Comparison of ENCODE assay signal across 15 cellular contexts in the genomic region with DNA sequence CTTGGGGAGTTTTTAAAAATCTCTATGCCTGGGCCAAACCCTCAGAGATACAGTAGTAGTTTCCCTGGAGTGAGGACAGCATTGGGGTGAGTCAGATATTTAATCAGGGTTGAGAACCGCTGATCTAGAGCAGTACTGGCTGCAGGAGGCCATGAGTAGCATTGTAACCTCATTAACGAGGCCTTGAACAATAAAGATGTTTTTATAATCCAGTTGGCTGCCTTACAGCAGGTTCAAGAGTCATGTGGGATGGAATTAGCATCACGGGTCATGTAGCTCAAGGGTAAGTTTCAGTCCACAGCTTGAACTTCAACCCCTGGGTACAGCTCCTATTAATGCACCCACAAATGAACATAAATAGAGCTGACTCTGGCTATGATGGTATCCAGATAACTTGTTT. TPM values are rescaled to one million over a fixed set of nuclear protein-coding genes. Genes with fewer than 3 reads are reported as not detected.
DNase-seq lines count a peak whose midpoint lies in the region; TF ChIP-seq lines count a peak whose summit lies in the region.
"Had no signal": no experiment of that assay in that cellular context is flagged by ENCODE, and none has a peak within 500 bp of the region (broad histone marks: within the 10 kb centered on the region; RNA-seq: fewer than 3 reads in every experiment).

No MANE protein-coding gene starts in this region.

- H3K4me3 ChIP-seq in mammary epithelial cell (replicated peaks in 1 of 3; ENCODE audit: insufficient read depth in 1 of 3, low read depth in 2 of 3, low read length in 3 of 3) (no peak overlapping the region), breast epithelium (no peak overlapping the region), spleen (no peak overlapping the region), A673 (ENCODE audit: low read depth, low read length, poor library complexity, severe bottlenecking) (no peak overlapping the region)
- H3K4me3 ChIP-seq: SJCRH30 had no signal

- H3K36me3 ChIP-seq in mammary epithelial cell (ENCODE audit: insufficient read depth, low read length) (no peaks in the 10 kb centered on the region), breast epithelium (no peaks in the 10 kb centered on the region), spleen (peaks cover 0 to 9% (median 0%) of the 10 kb centered on the region in 6 donors), A673 (ENCODE audit: insufficient read depth, low read length, poor library complexity, severe bottlenecking) (no peaks in the 10 kb centered on the region)
- H3K36me3 ChIP-seq: SJCRH30 had no signal

- in situ Hi-C loops in mammary epithelial cell (cut with MboI; ENCODE audit: low sequenced_read_pairs in 2 of 2): no loop called here

- dilution Hi-C loops in mammary epithelial cell (cut with HindIII; ENCODE audit: low sequenced_read_pairs): no loop called here

- peaks cover 54% of the 10 kb centered on the region for H3K79me2 ChIP-seq in mammary epithelial cell (ENCODE audit: insufficient read depth, low read length)

- BruUV-seq in mammary epithelial cell (replicated peaks; lab: Mats Ljungman, UMichigan): no TSS peak
- BruUV-seq in A673 (replicated peaks; lab: Mats Ljungman, UMichigan): no TSS peak

- H3K27ac ChIP-seq in mammary epithelial cell (ENCODE audit: insufficient read depth, low read depth, low read length) (no peak overlapping the region), breast epithelium (peak overlapping the region in 1 of 2 donors; percentile 32), spleen (peak overlapping the region in 6 of 8 donors; percentile 7 to 41 (median 28)), A673 (ENCODE audit: low read depth, low read length, poor library complexity, severe bottlenecking) (no peak overlapping the region)
- H3K27ac ChIP-seq: SJCRH30 had no signal

- TF ChIP-seq POLR2A in breast epithelium (IDR thresholded peaks at IDR 0.05) (no peak), spleen (IDR thresholded peaks at IDR 0.05) (no peak)

- no peaks in the 10 kb centered on the region for H4K20me1 ChIP-seq in mammary epithelial cell (ENCODE audit: insufficient read depth, low read length)

- H3K4me1 ChIP-seq in mammary epithelial cell (ENCODE audit: insufficient read depth, low read length) (peaks cover 10% of the 10 kb centered on the region), breast epithelium (peaks cover 0 to 10% of the 10 kb centered on the region in 2 donors), spleen (peaks cover 16 to 80% (median 34%) of the 10 kb centered on the region in 6 donors), A673 (ENCODE audit: insufficient read depth, low read length, poor library complexity, severe bottlenecking) (no peaks in the 10 kb centered on the region)

- WGBS in mammary epithelial cell (ENCODE audit: low coverage, missing lambda C conversion rate): 97% methylated on average over 3 of the region's 3 CpGs
- 69 to 79% (median 74%) methylated on average over 3 of the region's 3 CpGs for WGBS in spleen, 5 donors

- H3K9ac ChIP-seq in mammary epithelial cell (ENCODE audit: insufficient read depth, low read length): no peak overlapping the region

- DNase-seq in mammary epithelial cell (peak; percentile 32), breast epithelium (ENCODE audit: low spot score in 2 of 2) (no peak), amniotic epithelial cell (ENCODE audit: low read depth) (peak; percentile 75), hepatic stellate cell (ENCODE audit: low spot score) (peak; percentile 28), spleen (no peak), NCI-H1105 (lab: John Stamatoyannopoulos, UW) (no peak), A673 (ENCODE audit: low spot score) (no peak), GM20000 (ENCODE audit: low spot score) (no peak)
- DNase-seq: activated CD8-positive, alpha-beta memory T cell treated with anti-CD3 and anti-CD28 coated beads, Interleukin-2, amount 50 U/mL, for 48 hours; activated naive CD8-positive, alpha-beta T cell treated with anti-CD3 and anti-CD28 coated beads, Interleukin-2, amount 10 ng/mL, durations not matched to agents 7 days and 5 days; hippocampal formation; NCI-H146; NCI-H774; SJCRH30; stimulated activated CD4-positive, alpha-beta T cell treated with anti-CD3 and anti-CD28 coated beads, Interleukin-1b, Interleukin-23, amount 100 ng/mL, for 48 hours had no signal

- no peak overlapping the region for H2AFZ ChIP-seq in mammary epithelial cell (ENCODE audit: low read depth, low read length)

- intact Hi-C loops in mammary epithelial cell (cut with micrococcal nuclease) (no loop called here), breast epithelium (cut with DNase I; ENCODE audit: low total_unique reads) (no loop called here), spleen (cut with DNase I; ENCODE audit: low total_unique reads) (no loop called here), A673 (cut with micrococcal nuclease; ENCODE audit: unreplicated experiment) (no loop called here)

- H3K9me3 ChIP-seq in mammary epithelial cell (replicated peaks; ENCODE audit: insufficient read depth, low read length) (no peaks in the 10 kb centered on the region), breast epithelium (no peaks in the 10 kb centered on the region), spleen (no peaks in the 10 kb centered on the region), A673 (ENCODE audit: low read depth, low read length, poor library complexity, severe bottlenecking) (no peaks in the 10 kb centered on the region)
- H3K9me3 ChIP-seq: SJCRH30 had no signal

- POLR2A ChIA-PET in A673 (lab: Charles Lee; ENCODE audit: low non-redundant PET): no interaction called here

- CTCF ChIA-PET in mammary epithelial cell (lab: Charles Lee; ENCODE audit: low non-redundant PET): no interaction called here
- CTCF ChIA-PET in A673 (lab: Charles Lee): no interaction called here

- no peak overlapping the region for H3K4me2 ChIP-seq in mammary epithelial cell (ENCODE audit: insufficient read depth, low read depth, low read length)

- no peaks in the 10 kb centered on the region for H3K27me3 ChIP-seq in mammary epithelial cell (ENCODE audit: insufficient read depth, low read length)
- no peaks in the 10 kb centered on the region for H3K27me3 ChIP-seq in breast epithelium
- H3K27me3 ChIP-seq in spleen (replicated peaks in 1 of 7): no peaks in the 10 kb centered on the region
- no peaks in the 10 kb centered on the region for H3K27me3 ChIP-seq in A673 (replicated peaks; ENCODE audit: insufficient read depth, low read depth, low read length, poor library complexity)
- H3K27me3 ChIP-seq: SJCRH30 had no signal

- TF ChIP-seq CTCF in mammary epithelial cell (conservative IDR thresholded peaks at IDR 0.05 in 1 of 2, IDR thresholded peaks at IDR 0.05 in 1 of 2; ENCODE audit: extremely low read depth in 1 of 2, insufficient read depth in 1 of 2, low read depth in 1 of 2, low read length in 2 of 2) (no peak), breast epithelium (IDR thresholded peaks at IDR 0.05) (no peak), spleen (IDR thresholded peaks at IDR 0.05 in 8 of 11, conservative IDR thresholded peaks at IDR 0.05 in 3 of 11) (no peak), A673 (conservative IDR thresholded peaks at IDR 0.05; ENCODE audit: low read depth, low read length) (no peak), GM20000 (IDR thresholded peaks at IDR 0.05; ENCODE audit: extremely low read depth, missing control alignments) (no peak)

RNA-seq across cellular contexts. Expression of a gene that starts 5.1 kb away (rescaled TPM):
- total RNA-seq in mammary epithelial cell: 10 to 100 TPM; 11.9 to 21.2 TPM
- 11.0 TPM for polyA plus RNA-seq in mammary epithelial cell
- polyA minus RNA-seq in mammary epithelial cell: 15.5 TPM
- 10 to 100 TPM; 14.4 to 27.1 (median 26.2) TPM for total RNA-seq in breast epithelium
- 10 to 100 TPM; 27.4 to 59.7 (median 41.9) TPM for total RNA-seq in spleen
- polyA plus RNA-seq in spleen: 10 to 100 TPM; 16.2 to 18.8 (median 17.4) TPM
- 12.6 and 15.1 TPM in 2 replicates for total RNA-seq in A673 (2021)

RNA-seq across cellular contexts. Expression of a gene that starts 48.2 kb away (rescaled TPM):
- total RNA-seq in mammary epithelial cell (10 to 100 TPM; 23.3 to 25.5 TPM), breast epithelium (10 to 100 TPM; 14.7 to 36.4 (median 22.6) TPM), spleen (10 to 100 TPM; 18.4 to 26.5 (median 20.4) TPM), A673 (2021) (37.6 and 40.1 TPM in 2 replicates)
- polyA plus RNA-seq in mammary epithelial cell (5.8 TPM), spleen (1 to 10 TPM; 5.4 to 6.9 (median 6.5) TPM)
- 4.8 TPM for polyA minus RNA-seq in mammary epithelial cell

Comparison
In these comparisons a context has a peak if more than half of its experiments do, and no peak if none do; other contexts are left out.
1. DNase-seq: peak in mammary epithelial cell (single experiment), amniotic epithelial cell (single experiment) and hepatic stellate cell (single experiment); none in breast epithelium (0 of 2), spleen (single experiment), NCI-H1105 (single experiment), A673 (single experiment) and GM20000 (single experiment).
2. H3K27ac ChIP-seq: peak in spleen (6 of 8); none in mammary epithelial cell (single experiment) and A673 (single experiment).